In the genomic region with DNA sequence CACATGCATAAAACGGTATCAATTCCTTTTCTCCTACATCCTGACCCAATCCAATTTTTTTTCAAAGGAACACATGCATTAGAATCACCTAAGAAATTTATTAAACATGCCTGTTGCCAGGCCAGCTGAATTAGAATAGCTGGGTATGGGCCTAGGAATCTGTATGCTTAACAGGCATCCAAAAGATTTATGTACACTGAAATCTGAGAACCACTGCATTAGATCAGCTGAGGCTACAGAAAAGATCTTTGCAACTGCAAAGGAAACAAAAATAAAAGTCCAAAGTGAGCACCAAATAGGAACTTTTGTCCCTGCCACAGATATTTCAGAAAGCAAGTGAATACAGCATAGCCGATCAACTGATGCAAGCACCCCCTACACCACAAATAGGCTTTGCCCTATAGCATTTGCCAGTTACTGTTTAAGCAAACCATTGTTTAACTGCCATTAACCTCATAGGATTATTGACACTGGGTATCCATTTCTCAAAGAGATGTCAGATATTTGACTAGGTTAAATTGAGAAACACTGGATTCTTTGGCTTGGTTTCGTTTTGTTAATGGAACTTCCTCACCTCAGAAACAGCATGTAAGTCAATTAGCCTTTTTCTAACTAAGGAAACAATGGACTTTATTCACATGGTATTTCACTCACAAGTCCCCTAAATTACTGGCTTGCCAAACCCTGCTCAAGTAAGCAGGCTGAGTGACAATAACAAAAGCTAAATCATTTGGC, we compare ENCODE assay signal across 1 cellular context.
TF ChIP-seq lines count a peak whose summit lies in the region.

No MANE protein-coding gene starts in this region.

TF ChIP-seq in HepG2, 621 proteins besides CTCF, POLR2A, EP300 and RAD21 (continued from another document):
- TF ChIP-seq, protein P1, sequence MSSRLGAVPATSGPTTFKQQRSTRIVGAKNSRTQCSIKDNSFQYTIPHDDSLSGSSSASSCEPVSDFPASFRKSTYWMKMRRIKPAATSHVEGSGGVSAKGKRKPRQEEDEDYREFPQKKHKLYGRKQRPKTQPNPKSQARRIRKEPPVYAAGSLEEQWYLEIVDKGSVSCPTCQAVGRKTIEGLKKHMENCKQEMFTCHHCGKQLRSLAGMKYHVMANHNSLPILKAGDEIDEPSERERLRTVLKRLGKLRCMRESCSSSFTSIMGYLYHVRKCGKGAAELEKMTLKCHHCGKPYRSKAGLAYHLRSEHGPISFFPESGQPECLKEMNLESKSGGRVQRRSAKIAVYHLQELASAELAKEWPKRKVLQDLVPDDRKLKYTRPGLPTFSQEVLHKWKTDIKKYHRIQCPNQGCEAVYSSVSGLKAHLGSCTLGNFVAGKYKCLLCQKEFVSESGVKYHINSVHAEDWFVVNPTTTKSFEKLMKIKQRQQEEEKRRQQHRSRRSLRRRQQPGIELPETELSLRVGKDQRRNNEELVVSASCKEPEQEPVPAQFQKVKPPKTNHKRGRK (CRISPR knock-in tag; IDR thresholded peaks at IDR 0.05) = no peak
- TF ChIP-seq ZSCAN31 (CRISPR knock-in tag; IDR thresholded peaks at IDR 0.05; ENCODE audit: low read depth) = no peak
- TF ChIP-seq SIX4 (CRISPR knock-in tag; IDR thresholded peaks at IDR 0.05) = 0 out of 2 replicates have a peak, but pooled peaks have one; percentile 62
- TF ChIP-seq CREM (IDR thresholded peaks at IDR 0.05) = peak; percentile 31; the same call in 1 of the 2 replicates
- no peak for TF ChIP-seq CREM (CRISPR knock-in tag; IDR thresholded peaks at IDR 0.05)
- TF ChIP-seq, protein P2, sequence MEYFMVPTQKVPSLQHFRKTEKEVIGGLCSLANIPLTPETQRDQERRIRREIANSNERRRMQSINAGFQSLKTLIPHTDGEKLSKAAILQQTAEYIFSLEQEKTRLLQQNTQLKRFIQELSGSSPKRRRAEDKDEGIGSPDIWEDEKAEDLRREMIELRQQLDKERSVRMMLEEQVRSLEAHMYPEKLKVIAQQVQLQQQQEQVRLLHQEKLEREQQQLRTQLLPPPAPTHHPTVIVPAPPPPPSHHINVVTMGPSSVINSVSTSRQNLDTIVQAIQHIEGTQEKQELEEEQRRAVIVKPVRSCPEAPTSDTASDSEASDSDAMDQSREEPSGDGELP (IDR thresholded peaks at IDR 0.05; ENCODE audit: borderline replicate concordance, low read depth) = 0 out of 2 replicates have a peak, but pooled peaks have one; percentile 48
- peak; percentile 58; the same call in 1 of the 2 replicates for TF ChIP-seq SOX5 (CRISPR knock-in tag; IDR thresholded peaks at IDR 0.05; ENCODE audit: borderline replicate concordance)
- 0 out of 2 replicates have a peak, but pooled peaks have one; percentile 41 for TF ChIP-seq NKX3-1 (CRISPR knock-in tag; IDR thresholded peaks at IDR 0.05)
- no peak for TF ChIP-seq SOX13 (IDR thresholded peaks at IDR 0.05)
- TF ChIP-seq SOX13 (CRISPR knock-in tag; conservative IDR thresholded peaks at IDR 0.05 in 1 of 2, IDR thresholded peaks at IDR 0.05 in 1 of 2) = peak in 1 of 2 experiments; percentile 82; a peak in 2 of 4 replicates
- peak; percentile 58 for TF ChIP-seq CEBPG (CRISPR knock-in tag; IDR thresholded peaks at IDR 0.05)
- TF ChIP-seq, protein P3, sequence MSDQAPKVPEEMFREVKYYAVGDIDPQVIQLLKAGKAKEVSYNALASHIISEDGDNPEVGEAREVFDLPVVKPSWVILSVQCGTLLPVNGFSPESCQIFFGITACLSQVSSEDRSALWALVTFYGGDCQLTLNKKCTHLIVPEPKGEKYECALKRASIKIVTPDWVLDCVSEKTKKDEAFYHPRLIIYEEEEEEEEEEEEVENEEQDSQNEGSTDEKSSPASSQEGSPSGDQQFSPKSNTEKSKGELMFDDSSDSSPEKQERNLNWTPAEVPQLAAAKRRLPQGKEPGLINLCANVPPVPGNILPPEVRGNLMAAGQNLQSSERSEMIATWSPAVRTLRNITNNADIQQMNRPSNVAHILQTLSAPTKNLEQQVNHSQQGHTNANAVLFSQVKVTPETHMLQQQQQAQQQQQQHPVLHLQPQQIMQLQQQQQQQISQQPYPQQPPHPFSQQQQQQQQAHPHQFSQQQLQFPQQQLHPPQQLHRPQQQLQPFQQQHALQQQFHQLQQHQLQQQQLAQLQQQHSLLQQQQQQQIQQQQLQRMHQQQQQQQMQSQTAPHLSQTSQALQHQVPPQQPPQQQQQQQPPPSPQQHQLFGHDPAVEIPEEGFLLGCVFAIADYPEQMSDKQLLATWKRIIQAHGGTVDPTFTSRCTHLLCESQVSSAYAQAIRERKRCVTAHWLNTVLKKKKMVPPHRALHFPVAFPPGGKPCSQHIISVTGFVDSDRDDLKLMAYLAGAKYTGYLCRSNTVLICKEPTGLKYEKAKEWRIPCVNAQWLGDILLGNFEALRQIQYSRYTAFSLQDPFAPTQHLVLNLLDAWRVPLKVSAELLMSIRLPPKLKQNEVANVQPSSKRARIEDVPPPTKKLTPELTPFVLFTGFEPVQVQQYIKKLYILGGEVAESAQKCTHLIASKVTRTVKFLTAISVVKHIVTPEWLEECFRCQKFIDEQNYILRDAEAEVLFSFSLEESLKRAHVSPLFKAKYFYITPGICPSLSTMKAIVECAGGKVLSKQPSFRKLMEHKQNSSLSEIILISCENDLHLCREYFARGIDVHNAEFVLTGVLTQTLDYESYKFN (CRISPR knock-in tag; conservative IDR thresholded peaks at IDR 0.05) = no peak
- 0 out of 2 replicates have a peak, but pooled peaks have one; percentile 37 for TF ChIP-seq IRF2 (CRISPR knock-in tag; IDR thresholded peaks at IDR 0.05)
- peak; percentile 17; the same call in 1 of the 2 replicates for TF ChIP-seq HNF4A (CRISPR knock-in tag; IDR thresholded peaks at IDR 0.05)
- TF ChIP-seq SIX1 (CRISPR knock-in tag; IDR thresholded peaks at IDR 0.05; ENCODE audit: borderline replicate concordance) = peak; percentile 66; the same call in 1 of the 2 replicates
- 0 out of 2 replicates have a peak, but pooled peaks have one; percentile 15 for TF ChIP-seq POGZ (CRISPR knock-in tag; IDR thresholded peaks at IDR 0.05)
- 0 out of 2 replicates have a peak, but pooled peaks have one; percentile 23 for TF ChIP-seq ATF1 (CRISPR knock-in tag; IDR thresholded peaks at IDR 0.05)
- no peak for TF ChIP-seq SOX6 (IDR thresholded peaks at IDR 0.05)
- TF ChIP-seq SOX6 (CRISPR knock-in tag; IDR thresholded peaks at IDR 0.05) = peak; percentile 87
- TF ChIP-seq, protein P4, sequence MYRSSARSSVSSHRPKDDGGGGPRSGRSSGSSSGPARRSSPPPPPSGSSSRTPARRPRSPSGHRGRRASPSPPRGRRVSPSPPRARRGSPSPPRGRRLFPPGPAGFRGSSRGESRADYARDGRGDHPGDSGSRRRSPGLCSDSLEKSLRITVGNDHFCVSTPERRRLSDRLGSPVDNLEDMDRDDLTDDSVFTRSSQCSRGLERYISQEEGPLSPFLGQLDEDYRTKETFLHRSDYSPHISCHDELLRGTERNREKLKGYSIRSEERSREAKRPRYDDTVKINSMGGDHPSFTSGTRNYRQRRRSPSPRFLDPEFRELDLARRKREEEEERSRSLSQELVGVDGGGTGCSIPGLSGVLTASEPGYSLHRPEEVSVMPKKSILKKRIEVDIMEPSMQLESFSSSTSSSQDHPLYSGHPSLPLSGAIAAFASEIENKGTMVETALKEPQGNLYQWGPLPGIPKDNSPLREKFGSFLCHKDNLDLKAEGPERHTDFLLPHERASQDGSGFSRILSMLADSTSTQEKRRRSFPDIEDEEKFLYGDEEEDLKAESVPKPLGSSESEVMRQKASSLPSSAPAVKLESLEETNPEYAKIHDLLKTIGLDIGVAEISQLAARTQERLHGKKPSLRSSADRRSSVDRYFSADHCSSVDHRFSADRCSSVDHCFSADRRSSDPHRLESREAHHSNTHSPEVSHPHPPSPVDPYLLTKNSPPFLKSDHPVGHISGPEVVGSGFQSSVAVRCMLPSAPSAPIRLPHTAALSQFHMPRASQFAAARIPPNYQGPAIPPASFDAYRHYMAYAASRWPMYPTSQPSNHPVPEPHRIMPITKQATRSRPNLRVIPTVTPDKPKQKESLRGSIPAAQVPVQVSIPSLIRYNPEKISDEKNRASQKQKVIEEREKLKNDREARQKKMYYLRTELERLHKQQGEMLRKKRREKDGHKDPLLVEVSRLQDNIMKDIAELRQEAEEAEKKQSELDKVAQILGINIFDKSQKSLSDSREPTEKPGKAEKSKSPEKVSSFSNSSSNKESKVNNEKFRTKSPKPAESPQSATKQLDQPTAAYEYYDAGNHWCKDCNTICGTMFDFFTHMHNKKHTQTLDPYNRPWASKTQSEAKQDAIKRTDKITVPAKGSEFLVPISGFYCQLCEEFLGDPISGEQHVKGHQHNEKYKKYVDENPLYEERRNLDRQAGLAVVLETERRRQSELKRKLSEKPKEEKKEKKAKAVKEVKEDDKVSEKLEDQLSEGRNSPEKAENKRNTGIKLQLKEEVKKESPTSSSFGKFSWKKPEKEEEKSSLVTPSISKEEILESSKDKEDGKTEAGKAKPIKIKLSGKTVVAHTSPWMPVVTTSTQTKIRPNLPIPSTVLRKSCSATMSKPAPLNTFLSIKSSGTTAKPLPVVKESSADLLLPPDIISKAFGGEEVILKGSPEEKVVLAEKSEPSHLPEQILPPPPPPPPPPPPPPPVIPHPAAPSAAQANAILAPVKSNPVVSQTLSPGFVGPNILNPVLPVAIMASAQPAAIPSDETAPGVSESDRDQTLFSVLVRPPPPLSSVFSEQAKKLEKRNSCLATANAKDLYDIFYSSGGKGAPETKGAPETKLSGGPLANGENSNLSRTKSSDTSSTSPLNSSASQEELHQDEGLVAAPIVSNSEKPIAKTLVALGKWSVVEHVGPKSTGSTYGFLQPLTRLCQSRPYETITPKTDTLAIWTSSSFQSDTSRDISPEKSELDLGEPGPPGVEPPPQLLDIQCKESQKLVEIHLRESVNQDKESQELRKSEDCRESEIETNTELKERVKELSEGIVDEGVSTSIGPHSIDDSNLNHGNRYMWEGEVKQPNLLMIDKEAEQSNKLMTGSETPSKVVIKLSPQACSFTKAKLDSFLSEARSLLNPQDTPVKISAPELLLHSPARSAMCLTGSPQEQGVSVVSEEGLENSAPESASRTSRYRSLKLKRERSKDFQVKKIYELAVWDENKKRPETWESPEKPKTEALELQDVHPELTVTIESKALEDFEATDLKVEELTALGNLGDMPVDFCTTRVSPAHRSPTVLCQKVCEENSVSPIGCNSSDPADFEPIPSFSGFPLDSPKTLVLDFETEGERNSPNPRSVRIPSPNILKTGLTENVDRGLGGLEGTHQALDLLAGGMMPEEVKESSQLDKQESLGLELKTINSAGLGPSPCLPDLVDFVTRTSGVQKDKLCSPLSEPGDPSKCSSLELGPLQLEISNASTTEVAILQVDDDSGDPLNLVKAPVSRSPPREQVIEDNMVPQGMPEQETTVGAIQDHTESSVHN (CRISPR knock-in tag; IDR thresholded peaks at IDR 0.05) = no peak
